In genomic region chr2:239266779-239267410, GRCh38 we compare ENCODE assay signal across 8 cellular contexts.
DNase-seq lines count a peak whose midpoint lies in the region; ATAC-seq and TF ChIP-seq lines count a peak whose summit lies in the region.

No MANE protein-coding gene starts in this region.

- no peaks in the 10 kb centered on the region for H3K9me3 ChIP-seq in neutrophil

- H3K36me3 ChIP-seq in neutrophil = no peaks in the 10 kb centered on the region

- H3K4me1 ChIP-seq in neutrophil (ENCODE audit: control insufficient read depth in 1 of 2, insufficient read depth in 1 of 2, low read depth in 1 of 2, low read length in 1 of 2) = peaks cover 81 to 98% of the 10 kb centered on the region in 2 experiments

- no peaks in the 10 kb centered on the region for H3K27me3 ChIP-seq in neutrophil

- H3K4me3 ChIP-seq in neutrophil (ENCODE audit: low read depth in 1 of 2, low read length in 1 of 2) = peak overlapping the region; percentile 82 to 91

- DNase-seq in caudate nucleus (lab: John Stamatoyannopoulos, UW) (no peak), 8988T (no peak), NCI-H446 treated with DMSO at 0.1 percent for 48 hours (lab: John Stamatoyannopoulos, UW) (no peak)
- DNase-seq in activated CD4-positive, CD25-positive, alpha-beta regulatory T cell (lab: John Stamatoyannopoulos, UW) = no peak

- peak overlapping the region; percentile 20 for H3K27ac ChIP-seq in caudate nucleus (ENCODE audit: low read depth, low read length)
- H3K27ac ChIP-seq in neutrophil = peak overlapping the region; percentile 93

- TF ChIP-seq CTCF in neutrophil (IDR thresholded peaks at IDR 0.05) = no peak

- ATAC-seq in GM19023 (IDR thresholded peaks at IDR 0.05; ENCODE audit: unreplicated experiment) (peak; percentile 19), HG03342 (IDR thresholded peaks at IDR 0.05; ENCODE audit: unreplicated experiment) (peak; percentile 6), HG02852 (IDR thresholded peaks at IDR 0.05; ENCODE audit: unreplicated experiment) (no peak)
